In genomic region chr22:29387921-29388758, GRCh38 we compare ENCODE assay signal across 8 cellular contexts. TPM values are rescaled to one million over a fixed set of nuclear protein-coding genes. Genes with fewer than 3 reads are reported as not detected.
DNase-seq lines count a peak whose midpoint lies in the region; ATAC-seq and TF ChIP-seq lines count a peak whose summit lies in the region.

TSS of gene AP1B1 (minus strand) at chr22:29388570. CDS start at chr22:29367243, 21,327 bp downstream.

- H3K4me3 Mint-ChIP-seq in CD8-positive, alpha-beta T cell: peak within 1 kb of the TSS; percentile 92

- WGBS in lung, 2 donors: 0 to 1% methylated on average over 58 to 68 of the region's 68 CpGs

- peak within 1 kb of the TSS; percentile 62 for H3K4me3 ChIP-seq in CD8-positive, alpha-beta T cell (ENCODE audit: low read depth, low read length)
- peak within 1 kb of the TSS; percentile 88 for H3K4me3 ChIP-seq in lung

- no peaks in the 10 kb centered on the region for H3K27me3 ChIP-seq in CD8-positive, alpha-beta T cell (ENCODE audit: insufficient read depth, low read length)
- no peaks in the 10 kb centered on the region for H3K27me3 ChIP-seq in lung (ENCODE audit: control insufficient read depth, insufficient read depth)

- H3K4me1 Mint-ChIP-seq in CD8-positive, alpha-beta T cell (ENCODE audit: low read depth): peaks cover 39% of the 10 kb centered on the region

- H3K9me3 Mint-ChIP-seq in CD8-positive, alpha-beta T cell: no peaks in the 10 kb centered on the region

- H3K9me3 ChIP-seq in CD8-positive, alpha-beta T cell (ENCODE audit: low read length): no peaks in the 10 kb centered on the region
- no peaks in the 10 kb centered on the region for H3K9me3 ChIP-seq in lung (ENCODE audit: control insufficient read depth in 2 of 2, insufficient read depth in 1 of 2, low read length in 1 of 2)

- peak within 1 kb of the TSS; percentile 71 for H3K27ac ChIP-seq in CD8-positive, alpha-beta T cell (ENCODE audit: low read depth, low read length)
- peak within 1 kb of the TSS; percentile 83 to 92 for H3K27ac ChIP-seq in lung (ENCODE audit: low read depth in 1 of 2, low read length in 1 of 2)

- H3K36me3 ChIP-seq in CD8-positive, alpha-beta T cell (ENCODE audit: insufficient read depth, low read length): no peaks in the 10 kb centered on the region
- H3K36me3 ChIP-seq in lung (ENCODE audit: control insufficient read depth in 2 of 2, insufficient read depth in 2 of 2, low read length in 2 of 2): no peaks in the 10 kb centered on the region

- ATAC-seq in CD8-positive, alpha-beta T cell: peak; percentile 94
- peak; percentile 67 for ATAC-seq in GM19468 (IDR thresholded peaks at IDR 0.05; ENCODE audit: extremely low read depth, unreplicated experiment)
- ATAC-seq in lung (ENCODE audit: insufficient read depth, low FRiP score): peak; percentile 98

- no peaks in the 10 kb centered on the region for H3K27me3 Mint-ChIP-seq in CD8-positive, alpha-beta T cell (ENCODE audit: low read depth)

- H3K27ac Mint-ChIP-seq in CD8-positive, alpha-beta T cell: peak within 1 kb of the TSS; percentile 92

- no peak for TF ChIP-seq CTCF in CD8-positive, alpha-beta T cell (IDR thresholded peaks at IDR 0.05)
- TF ChIP-seq CTCF in lung (IDR thresholded peaks at IDR 0.05; ENCODE audit: control extremely low read depth, extremely low read depth): no peak

- POLR2A ChIA-PET in CD8-positive, alpha-beta T cell (lab: Charles Lee): interaction anchor here (1.0 to 1.1 kb wide), 2 partner anchors 154 to 166 kb away, joined by 3 read pairs; no protein-coding TSS in a partner anchor

- H3K36me3 Mint-ChIP-seq in CD8-positive, alpha-beta T cell: peaks cover 19% of the 10 kb centered on the region

- intact Hi-C loops in CD8-positive, alpha-beta T cell (cut with DNase I, micrococcal nuclease): loop anchor here (1.0 to 5.0 kb wide), 5 partner anchors 26 to 1719 kb away; partner anchors contain the start of genes EWSR1 (in 2 of the 2), ASCC2 (in 1 of the 2), NIPSNAP1 (in 1 of the 2) and SELENOM (in 1 of the 2)

- CTCF ChIA-PET in CD8-positive, alpha-beta T cell (lab: Charles Lee): interaction anchor here (0.6 to 1.1 kb wide), 2 partner anchors 27 to 238 kb away, joined by 3 to 5 read pairs; no protein-coding TSS in a partner anchor

- peak; percentile 79 to 96 (median 92) for DNase-seq in CD8-positive, alpha-beta T cell
- peak; percentile 96 for DNase-seq in HT-29 (ENCODE audit: low spot score)
- peak; percentile 85 for DNase-seq in NK-92 treated with Interleukin-12 subunit alpha and Interleukin-12 subunit beta, amount 100 ng/mL, for 24 hours (lab: John Stamatoyannopoulos, UW)
- DNase-seq in activated CD8-positive, alpha-beta memory T cell treated with anti-CD3 and anti-CD28 coated beads for 24 hours: peak; percentile 97
- peak; percentile 85 for DNase-seq in effector CD4-positive, alpha-beta T cell
- DNase-seq in lung (ENCODE audit: low spot score): peak; percentile 97
- peak; percentile 85 to 91 (median 89) for DNase-seq in stimulated activated CD4-positive, alpha-beta T cell treated with anti-CD3 and anti-CD28 coated beads, TNF-alpha, amount 100 ng/mL, for 4 hours (ENCODE audit: low read depth in 3 of 3)

- peaks cover 24% of the 10 kb centered on the region for H3K4me1 ChIP-seq in CD8-positive, alpha-beta T cell (ENCODE audit: insufficient read depth, low read length)
- peaks cover 0 to 6% of the 10 kb centered on the region in 2 donors for H3K4me1 ChIP-seq in lung (ENCODE audit: control insufficient read depth in 2 of 2, insufficient read depth in 2 of 2, low read length in 2 of 2)

RNA-seq across cellular contexts. Expression of gene AP1B1, which starts in this region (rescaled TPM):
- total RNA-seq in CD8-positive, alpha-beta T cell: 10 to 100 TPM; 27.9 to 28.1 TPM
- total RNA-seq in HT-29 (2014; rRNA removed; shearing (Covaris generic)): 166 and 176 TPM in 2 replicates
- total RNA-seq in lung: 10 to 100 TPM; 37.1 to 97.9 TPM
- polyA plus RNA-seq in lung: 10 to 100 TPM; 32.7 to 62.9 TPM

Comparison
In these comparisons a context has a peak if more than half of its experiments do, and no peak if none do; other contexts are left out.
1. Peak in every context shown above with its lines: DNase-seq, ATAC-seq, H3K4me3 ChIP-seq and H3K27ac ChIP-seq.